ENCODE assay signal across 18 cellular contexts in genomic region chr2:30349691-30350090, GRCh38.
A peak's percentile ranks its signal among the peaks of the same experiment; 100 is the strongest.
DNase-seq lines count a peak whose midpoint lies in the region; FAIRE-seq and TF ChIP-seq lines count a peak whose summit lies in the region.
"Had no signal": no experiment of that assay in that cellular context is flagged by ENCODE, and none has a peak within 500 bp of the region (broad histone marks: within the 10 kb centered on the region; RNA-seq: fewer than 3 reads in every experiment).

No MANE protein-coding gene starts in this region.

- H3K27me3 ChIP-seq in left ventricle myocardium inferior (ENCODE audit: low read depth) (no peaks in the 10 kb centered on the region), right atrium auricular region (no peaks in the 10 kb centered on the region), adrenal gland (no peaks in the 10 kb centered on the region)
- H3K27me3 ChIP-seq: MG63 had no signal

- no peaks in the 10 kb centered on the region for H3K9me3 ChIP-seq in left ventricle myocardium inferior (replicated peaks)
- H3K9me3 ChIP-seq in right atrium auricular region: no peaks in the 10 kb centered on the region
- no peaks in the 10 kb centered on the region for H3K9me3 ChIP-seq in adrenal gland (replicated peaks in 1 of 3)
- H3K9me3 ChIP-seq: A549, HAP-1, MG63 had no signal

- no peak for DNase-seq in left ventricle myocardium inferior
- no peak for DNase-seq in right atrium auricular region (ENCODE audit: low spot score)
- DNase-seq in GM04504 (ENCODE audit: low read depth): peak; percentile 69
- DNase-seq in fibroblast of gingiva (ENCODE audit: low read depth): peak; percentile 45
- no peak for DNase-seq in urothelium cell line (ENCODE audit: low spot score)
- no peak for DNase-seq in activated gamma-delta T cell (lab: John Stamatoyannopoulos, UW)
- DNase-seq in cerebellum (ENCODE audit: low spot score): no peak
- no peak for DNase-seq in adrenal gland
- DNase-seq: CD4-positive, CD25-positive, alpha-beta regulatory T cell; IMR-90; Karpas-422; MG63; NCI-H1092; NCI-H146; NCI-H2081 treated with DMSO at 0.1 percent for 48 hours; NCI-H510A treated with DMSO at 0.1 percent for 48 hours had no signal

- H3K36me3 ChIP-seq in left ventricle myocardium inferior (no peaks in the 10 kb centered on the region), right atrium auricular region (no peaks in the 10 kb centered on the region), adrenal gland (replicated peaks in 1 of 2) (no peaks in the 10 kb centered on the region)
- H3K36me3 ChIP-seq: HAP-1, MG63 had no signal

- WGBS in adrenal gland, 4 donors: 82 to 89% (median 84%) methylated on average over 7 of the region's 7 CpGs

- no peak overlapping the region for H3K4me3 ChIP-seq in left ventricle myocardium inferior
- H3K4me3 ChIP-seq in right atrium auricular region: no peak overlapping the region
- H3K4me3 ChIP-seq in adrenal gland: no peak overlapping the region
- H3K4me3 ChIP-seq: A549, HAP-1, MG63 had no signal

- peak; percentile 53 for FAIRE-seq in urothelium cell line (lab: Jason Lieb, UNC)
- FAIRE-seq: A549 had no signal

- TF ChIP-seq POLR2A in adrenal gland (IDR thresholded peaks at IDR 0.05): no peak

- peaks cover 82% of the 10 kb centered on the region for H3K4me1 ChIP-seq in left ventricle myocardium inferior
- H3K4me1 ChIP-seq in right atrium auricular region: peaks cover 0 to 42% of the 10 kb centered on the region in 2 donors
- no peaks in the 10 kb centered on the region for H3K4me1 ChIP-seq in adrenal gland (replicated peaks in 1 of 2)
- H3K4me1 ChIP-seq: A549, HAP-1 had no signal

- intact Hi-C loops in left ventricle myocardium inferior (cut with micrococcal nuclease): loop anchor here (10.0 kb wide), 2 partner anchors 65 to 115 kb away; partner anchors contain the start of gene LBH
- intact Hi-C loops in adrenal gland (cut with DNase I): no loop called here

- H3K27ac ChIP-seq in left ventricle myocardium inferior (replicated peaks) (peak overlapping the region; percentile 86), right atrium auricular region (no peak overlapping the region), adrenal gland (no peak overlapping the region)
- H3K27ac ChIP-seq: A549 had no signal

- TF ChIP-seq CTCF in left ventricle myocardium inferior (IDR thresholded peaks at IDR 0.05; ENCODE audit: borderline replicate concordance): no peak
- TF ChIP-seq CTCF in right atrium auricular region (IDR thresholded peaks at IDR 0.05): no peak
- no peak for TF ChIP-seq CTCF in adrenal gland (IDR thresholded peaks at IDR 0.05)

Comparison
In these comparisons a context has a peak if more than half of its experiments do, and no peak if none do; other contexts are left out.
1. DNase-seq: peak in GM04504 (single experiment) and fibroblast of gingiva (single experiment); none in left ventricle myocardium inferior (single experiment), right atrium auricular region (single experiment), urothelium cell line (single experiment), activated gamma-delta T cell (single experiment), cerebellum (single experiment) and adrenal gland (0 of 7).